Comparison of ENCODE assay signal across 9 cellular contexts in genomic region chr1:12620142-12620865, GRCh38. TPM values are rescaled to one million over a fixed set of nuclear protein-coding genes. Genes with fewer than 3 reads are reported as not detected.
A peak's percentile ranks its signal among the peaks of the same experiment; 100 is the strongest.
DNase-seq lines count a peak whose midpoint lies in the region; TF ChIP-seq lines count a peak whose summit lies in the region.
"Had no signal": no experiment of that assay in that cellular context is flagged by ENCODE, and none has a peak within 500 bp of the region (broad histone marks: within the 10 kb centered on the region; RNA-seq: fewer than 3 reads in every experiment).

No MANE protein-coding gene starts in this region.

- no peaks in the 10 kb centered on the region; a peak in 1 of 7 replicates for H3K36me3 Mint-ChIP-seq in H9 (ENCODE audit: insufficient read depth in 1 of 3, low read depth in 3 of 3)
- H3K36me3 Mint-ChIP-seq in activated CD4-positive, alpha-beta memory T cell treated with anti-CD3 and anti-CD28 coated beads for 36 hours, result peaks cover 10% of the 10 kb centered on the region

- H2BK20ac ChIP-seq in H9 (ENCODE audit: low read depth, low read length, poor library complexity, severe bottlenecking), result no peak overlapping the region

- no peaks in the 10 kb centered on the region for H3K27me3 Mint-ChIP-seq in H9 (ENCODE audit: low read depth)
- no peaks in the 10 kb centered on the region for H3K27me3 Mint-ChIP-seq in activated CD4-positive, alpha-beta memory T cell treated with anti-CD3 and anti-CD28 coated beads for 36 hours

- H3K9me3 Mint-ChIP-seq in H9, result no peaks in the 10 kb centered on the region
- H3K9me3 Mint-ChIP-seq in activated CD4-positive, alpha-beta memory T cell treated with anti-CD3 and anti-CD28 coated beads for 36 hours, result no peaks in the 10 kb centered on the region

- no peak overlapping the region for H4K91ac ChIP-seq in H9 (ENCODE audit: insufficient read length, low read depth, low read length)

- H3K4me3 ChIP-seq in A673 (ENCODE audit: low read depth, low read length, poor library complexity, severe bottlenecking), result no peak overlapping the region

- H3K14ac ChIP-seq in H9 (ENCODE audit: insufficient read depth, low read length), result no peak overlapping the region

- H3T11ph ChIP-seq in H9 (ENCODE audit: low read length), result no peak overlapping the region

- no peak overlapping the region for H2AFZ ChIP-seq in H9 (ENCODE audit: low read length)

- H3K27ac ChIP-seq in A673 (ENCODE audit: low read depth, low read length, poor library complexity, severe bottlenecking) (no peak overlapping the region), H9 (ENCODE audit: insufficient read length, low read depth, low read length) (no peak overlapping the region), layer of hippocampus (ENCODE audit: low read depth, low read length) (peak overlapping the region; percentile 88)

- H3K4me1 ChIP-seq in A673 (ENCODE audit: insufficient read depth, low read length, poor library complexity, severe bottlenecking) (peaks cover 13% of the 10 kb centered on the region), H9 (ENCODE audit: insufficient read depth, low read length) (peaks cover 2% of the 10 kb centered on the region; the same call in 1 of the 2 replicates)

- BruUV-seq in A673 (replicated peaks; lab: Mats Ljungman, UMichigan), result no TSS peak

- no peak overlapping the region for H2BK15ac ChIP-seq in H9 (ENCODE audit: low read depth, low read length)

- H3K9me3 ChIP-seq in A673 (ENCODE audit: low read depth, low read length, poor library complexity, severe bottlenecking) (no peaks in the 10 kb centered on the region), H9 (ENCODE audit: control insufficient read depth, low read depth, low read length) (no peaks in the 10 kb centered on the region)

- H3K4ac ChIP-seq in H9 (ENCODE audit: low read depth, low read length), result no peak overlapping the region

- H3K23ac ChIP-seq in H9 (ENCODE audit: insufficient read length, low read depth, low read length), result no peak overlapping the region

- WGBS in H9 (ENCODE audit: extremely low coverage, insufficient read length, low lambda C conversion rate), result no CpG with 5 or more reads among the region's 10 CpGs

- peaks cover 24% of the 10 kb centered on the region for H3K23me2 ChIP-seq in H9 (ENCODE audit: insufficient read length, low read depth, low read length, poor library complexity, severe bottlenecking)

- H2BK120ac ChIP-seq in H9 (ENCODE audit: low read depth, low read length, poor library complexity, severe bottlenecking), result no peak overlapping the region

- H3K4me2 ChIP-seq in H9 (ENCODE audit: insufficient read depth, insufficient read length, low read length), result peak overlapping the region; percentile 75

- no peak overlapping the region for H2BK12ac ChIP-seq in H9 (ENCODE audit: insufficient read length, low read depth, low read length)

- DNase-seq in A673 (ENCODE audit: low spot score) (no peak), H9 (no peak), NCI-H69 (lab: John Stamatoyannopoulos, UW) (no peak), NCI-H2196 (lab: John Stamatoyannopoulos, UW; ENCODE audit: unreplicated experiment) (no peak)
- DNase-seq in activated CD4-positive, alpha-beta memory T cell treated with anti-CD3 and anti-CD28 coated beads for 36 hours, result peak; percentile 64
- DNase-seq in stimulated activated naive CD4-positive, alpha-beta T cell treated with Interleukin-2 at 50 U/mL for 16 hours (lab: John Stamatoyannopoulos, UW), result no peak
- no peak for DNase-seq in activated CD4-positive, CD25-positive, alpha-beta regulatory T cell treated with anti-CD3 and anti-CD28 coated beads, Interleukin-2, amount 50 U/mL, for 72 hours

- no peak overlapping the region; a peak in 1 of 7 replicates for H3K27ac Mint-ChIP-seq in H9
- H3K27ac Mint-ChIP-seq in activated CD4-positive, alpha-beta memory T cell treated with anti-CD3 and anti-CD28 coated beads for 36 hours, result peak overlapping the region; percentile 52

- no peak overlapping the region for H3K18ac ChIP-seq in H9 (ENCODE audit: insufficient read length, low read depth, low read length)

- no peaks in the 10 kb centered on the region for H3K79me1 ChIP-seq in H9 (ENCODE audit: insufficient read depth, low read depth, low read length, poor library complexity, severe bottlenecking)

- no peaks in the 10 kb centered on the region for H4K20me1 ChIP-seq in H9 (ENCODE audit: control insufficient read depth, insufficient read depth, insufficient read length)

- no peak overlapping the region for H4K5ac ChIP-seq in H9 (ENCODE audit: insufficient read length, low read depth, low read length)

- CTCF ChIA-PET in A673 (lab: Charles Lee), result interaction anchor here (1.3 to 2.2 kb wide), 3 partner anchors 306 to 496 kb away, joined by 4 to 10 read pairs (median 5); no protein-coding TSS in a partner anchor
- CTCF ChIA-PET in activated CD4-positive, alpha-beta memory T cell treated with anti-CD3 and anti-CD28 coated beads for 36 hours (lab: Charles Lee), result interaction anchor here (0.7 to 4.5 kb wide), 31 partner anchors 12 to 389 kb away, joined by 3 to 38 read pairs (median 5); no protein-coding TSS in a partner anchor

- intact Hi-C loops in A673 (cut with micrococcal nuclease; ENCODE audit: unreplicated experiment), result loop anchor here (10.0 kb wide), 1 partner anchor 496 kb away; no protein-coding TSS in a partner anchor
- intact Hi-C loops in activated CD4-positive, alpha-beta memory T cell treated with anti-CD3 and anti-CD28 coated beads for 36 hours (cut with micrococcal nuclease), result loop anchor here (1.0 to 2.0 kb wide), 2 partner anchors 38 to 213 kb away; no protein-coding TSS in a partner anchor

- no peak overlapping the region for H3K56ac ChIP-seq in H9 (ENCODE audit: insufficient read length, low read depth, low read length)

- H4K8ac ChIP-seq in H9 (replicated peaks; ENCODE audit: insufficient read length, low read depth, low read length), result no peak overlapping the region

- H3K4me3 Mint-ChIP-seq in H9, result peak overlapping the region in 1 of 2 experiments; percentile 98; a peak in 3 of 5 replicates
- peak overlapping the region; percentile 95 for H3K4me3 Mint-ChIP-seq in activated CD4-positive, alpha-beta memory T cell treated with anti-CD3 and anti-CD28 coated beads for 36 hours

- no peaks in the 10 kb centered on the region for H3K79me2 ChIP-seq in H9 (ENCODE audit: insufficient read depth, low read length)

- H3K36me3 ChIP-seq in A673 (ENCODE audit: insufficient read depth, low read length, poor library complexity, severe bottlenecking), result no peaks in the 10 kb centered on the region

- H3K4me1 Mint-ChIP-seq in H9, result peaks cover 53 to 59% of the 10 kb centered on the region in 2 experiments
- H3K4me1 Mint-ChIP-seq in activated CD4-positive, alpha-beta memory T cell treated with anti-CD3 and anti-CD28 coated beads for 36 hours (ENCODE audit: low read depth), result peaks cover 33% of the 10 kb centered on the region

- H3K27me3 ChIP-seq in A673 (replicated peaks; ENCODE audit: insufficient read depth, low read depth, low read length, poor library complexity) (peaks cover 14% of the 10 kb centered on the region), H9 (ENCODE audit: insufficient read depth, low read length) (no peaks in the 10 kb centered on the region), layer of hippocampus (ENCODE audit: control insufficient read depth, insufficient read depth, low read length) (peaks cover 6% of the 10 kb centered on the region)

- TF ChIP-seq CTCF in A673 (conservative IDR thresholded peaks at IDR 0.05; ENCODE audit: low read depth, low read length), result peak; percentile 9; the same call in 1 of the 2 replicates
- no peak for TF ChIP-seq CTCF in H9 (conservative IDR thresholded peaks at IDR 0.05)

- no peak overlapping the region for H2BK5ac ChIP-seq in H9 (ENCODE audit: insufficient read length, low read length)

- H2AK5ac ChIP-seq in H9 (ENCODE audit: insufficient read length, low read length), result no peak overlapping the region

- no peak overlapping the region for H3K9ac ChIP-seq in H9 (ENCODE audit: extremely low read depth, insufficient read length, low read length)

- POLR2A ChIA-PET in A673 (lab: Charles Lee; ENCODE audit: low non-redundant PET), result no interaction called here
- POLR2A ChIA-PET in activated CD4-positive, alpha-beta memory T cell treated with anti-CD3 and anti-CD28 coated beads for 36 hours (lab: Charles Lee), result interaction anchor here (1.0 to 2.9 kb wide), 3 partner anchors 16 to 322 kb away, joined by 3 to 22 read pairs (median 3); no protein-coding TSS in a partner anchor

RNA-seq across cellular contexts. Expression of gene DHRS3, which starts 2.3 kb away (rescaled TPM):
- total RNA-seq in A673 (2021) (2.4 TPM in 2 replicates), H9 (2021) (52.2 and 54.5 TPM in 2 replicates)
- 10 to 100 TPM; 57.6 to 58.8 TPM for total RNA-seq in activated CD4-positive, alpha-beta memory T cell treated with anti-CD3 and anti-CD28 coated beads for 36 hours

RNA-seq across cellular contexts. Expression of gene AADACL4, which starts 23.6 kb away (rescaled TPM):
- 0.43 TPM in 1 of 2 replicates, not detected in the other for total RNA-seq in A673 (2021)
- not detected in 2 replicates for total RNA-seq in H9 (2021)
- not detected for total RNA-seq in activated CD4-positive, alpha-beta memory T cell treated with anti-CD3 and anti-CD28 coated beads for 36 hours
- total RNA-seq: activated CD8-positive, alpha-beta memory T cell treated with anti-CD3 and anti-CD28 coated beads for 36 hours had no signal

Comparison
In these comparisons a context has a peak if more than half of its experiments do, and no peak if none do; other contexts are left out.
1. RNA of gene DHRS3, which starts 2.3 kb away (total RNA-seq): 57.6 to 58.8 TPM in activated CD4-positive, alpha-beta memory T cell treated with anti-CD3 and anti-CD28 coated beads for 36 hours and 52.2 to 54.5 TPM in H9; 2.4 TPM in A673; every median in the first group is over 10 times any median in the second.